ENCODE assay signal across 8 cellular contexts in the genomic region with DNA sequence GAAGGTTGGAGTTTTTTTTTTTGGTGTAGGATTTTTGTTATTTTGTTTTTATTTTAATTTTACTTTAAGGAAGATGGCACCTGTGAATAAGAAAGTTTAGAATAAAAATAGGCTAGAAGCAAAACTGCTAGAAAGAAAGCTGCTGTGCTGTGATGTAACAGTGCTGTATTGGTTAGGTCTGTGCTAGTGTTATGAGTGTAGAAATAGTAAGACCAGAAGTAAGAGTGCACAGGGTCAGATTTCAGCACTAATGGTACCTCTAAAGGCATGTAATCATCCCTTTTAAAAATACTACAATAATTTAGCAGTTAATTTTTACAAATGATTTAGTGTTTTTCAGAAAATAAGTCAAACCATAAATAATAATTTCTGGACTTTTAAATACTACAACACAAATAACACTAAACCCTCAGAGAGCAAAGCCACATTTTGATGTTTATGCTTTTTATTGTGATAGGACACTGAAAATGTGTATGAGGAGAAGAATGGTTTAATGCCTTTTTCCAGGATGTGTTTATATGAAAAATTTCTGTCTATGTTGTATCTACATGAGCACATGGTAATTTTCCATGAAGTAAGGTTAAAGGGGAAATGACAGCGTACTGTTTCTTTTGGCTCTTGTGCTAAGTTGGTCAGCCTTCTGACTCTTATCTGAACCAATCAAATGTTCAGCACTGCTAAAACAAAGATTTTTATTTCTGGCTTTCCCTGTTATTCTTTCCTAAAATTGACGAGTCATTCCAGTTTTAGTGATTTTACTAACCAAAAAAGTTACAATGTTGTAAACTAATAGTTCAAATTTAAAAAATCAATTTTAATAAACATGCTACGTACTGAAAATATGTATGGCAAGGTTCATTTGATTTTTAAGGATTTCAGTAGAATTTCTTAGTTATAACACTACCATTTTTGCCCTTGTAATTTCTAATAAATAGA.
DNase-seq lines count a peak whose midpoint lies in the region; ATAC-seq and TF ChIP-seq lines count a peak whose summit lies in the region.

No MANE protein-coding gene starts in this region.

- H3K9me3 ChIP-seq in A673 (ENCODE audit: low read depth, low read length, poor library complexity, severe bottlenecking) = no peaks in the 10 kb centered on the region

- no peaks in the 10 kb centered on the region for H3K36me3 ChIP-seq in A673 (ENCODE audit: insufficient read depth, low read length, poor library complexity, severe bottlenecking)

- intact Hi-C loops in Right ventricle myocardium superior (cut with DNase I) = no loop called here
- intact Hi-C loops in A673 (cut with micrococcal nuclease; ENCODE audit: unreplicated experiment) = no loop called here

- no peak for TF ChIP-seq CTCF in A673 (conservative IDR thresholded peaks at IDR 0.05; ENCODE audit: low read depth, low read length)

- H3K27ac ChIP-seq in A673 (ENCODE audit: low read depth, low read length, poor library complexity, severe bottlenecking) = no peak overlapping the region

- CTCF ChIA-PET in A673 (lab: Charles Lee) = no interaction called here

- DNase-seq in EL = peak; percentile 45
- no peak for DNase-seq in Right ventricle myocardium superior
- no peak for DNase-seq in GDM1 (lab: John Stamatoyannopoulos, UW)
- DNase-seq in activated CD4-positive, alpha-beta T cell treated with anti-CD3 and anti-CD28 coated beads for 4 hours = no peak
- DNase-seq in hypothalamus (lab: John Stamatoyannopoulos, UW) = no peak
- DNase-seq in A673 (ENCODE audit: low spot score) = no peak

- H3K27me3 ChIP-seq in A673 (replicated peaks; ENCODE audit: insufficient read depth, low read depth, low read length, poor library complexity) = no peaks in the 10 kb centered on the region

- no peak overlapping the region for H3K4me3 ChIP-seq in A673 (ENCODE audit: low read depth, low read length, poor library complexity, severe bottlenecking)

- ATAC-seq in GM21447 (IDR thresholded peaks at IDR 0.05; ENCODE audit: unreplicated experiment) (peak; percentile 96), HG03575 (IDR thresholded peaks at IDR 0.05; ENCODE audit: extremely low read depth, insufficient number of reproducible peaks, low FRiP score, unreplicated experiment) (peak; percentile 96), Right ventricle myocardium superior (ENCODE audit: poor library complexity) (peak; percentile 90)

- POLR2A ChIA-PET in A673 (lab: Charles Lee; ENCODE audit: low non-redundant PET) = interaction anchor here (0.7 kb wide), 1 partner anchor 31 kb away, joined by 13 read pairs; no protein-coding TSS in a partner anchor

- no TSS peak for BruUV-seq in A673 (replicated peaks; lab: Mats Ljungman, UMichigan)

- peaks cover 23% of the 10 kb centered on the region for H3K4me1 ChIP-seq in A673 (ENCODE audit: insufficient read depth, low read length, poor library complexity, severe bottlenecking)
